Comparison of ENCODE assay signal across 8 cellular contexts in genomic region chr16:90018297-90019200, GRCh38. TPM values are rescaled to one million over a fixed set of nuclear protein-coding genes. Genes with fewer than 3 reads are reported as not detected.
DNase-seq lines count a peak whose midpoint lies in the region; ATAC-seq and TF ChIP-seq lines count a peak whose summit lies in the region.

No MANE protein-coding gene starts in this region.

- CTCF ChIA-PET in Panc1 (lab: Charles Lee): no interaction called here

- H3K27me3 ChIP-seq in Panc1 (ENCODE audit: control insufficient read depth, insufficient read depth, low read length) (no peaks in the 10 kb centered on the region), neural cell (ENCODE audit: insufficient read depth, low read depth, low read length) (peaks cover 9% of the 10 kb centered on the region)

- H3K4me1 ChIP-seq in Panc1 (ENCODE audit: control insufficient read depth, insufficient read depth, low read length): peaks cover 23% of the 10 kb centered on the region

- no peak for TF ChIP-seq RAD21 in neural cell (conservative IDR thresholded peaks at IDR 0.05)

- H3K36me3 ChIP-seq in Panc1 (ENCODE audit: control insufficient read depth, insufficient read depth, low read length): peaks cover 4% of the 10 kb centered on the region; the same call in 1 of the 2 replicates
- H3K36me3 ChIP-seq in neural cell (ENCODE audit: insufficient read depth, low read length): no peaks in the 10 kb centered on the region

- in situ Hi-C loops in Panc1 (cut with HindIII; ENCODE audit: low pct_unique_long_range_greater_than_20kb, low sequenced_read_pairs): no loop called here

- H3K4me2 ChIP-seq in neural cell (ENCODE audit: low read length): peak overlapping the region; percentile 51

- H3K9ac ChIP-seq in neural cell (ENCODE audit: low read length): peak overlapping the region; percentile 76

- DNase-seq in GM12865 (ENCODE audit: low read depth): no peak
- no peak for DNase-seq in Panc1 (ENCODE audit: low read depth, low spot score)
- no peak for DNase-seq in epithelial cell of prostate (ENCODE audit: low read depth, low spot score)
- DNase-seq in NK-92 (lab: John Stamatoyannopoulos, UW; ENCODE audit: unreplicated experiment): no peak
- no peak for DNase-seq in occipital lobe (lab: John Stamatoyannopoulos, UW)

- TF ChIP-seq CTCF in GM12865 (IDR thresholded peaks at IDR 0.05; ENCODE audit: insufficient read depth, low read depth, low read length, missing control alignments): no peak
- TF ChIP-seq CTCF in Panc1 (IDR thresholded peaks at IDR 0.05): no peak
- TF ChIP-seq CTCF in neural cell (IDR thresholded peaks at IDR 0.05; ENCODE audit: poor library complexity, severe bottlenecking): no peak

- no peaks in the 10 kb centered on the region for H3K9me3 ChIP-seq in Panc1 (ENCODE audit: control insufficient read depth, insufficient read depth, low read depth, low read length)
- H3K9me3 ChIP-seq in neural cell (ENCODE audit: low read length): no peaks in the 10 kb centered on the region

- BruUV-seq in Panc1 (replicated peaks; lab: Mats Ljungman, UMichigan): no TSS peak

- no peaks in the 10 kb centered on the region for H3K9me2 ChIP-seq in neural cell (ENCODE audit: insufficient read depth, low read length)

- POLR2A ChIA-PET in Panc1 (lab: Charles Lee): no interaction called here

- peak; percentile 75 for ATAC-seq in Panc1
- ATAC-seq in GM19467 (IDR thresholded peaks at IDR 0.05; ENCODE audit: unreplicated experiment): no peak
- ATAC-seq in HG02870 (IDR thresholded peaks at IDR 0.05; ENCODE audit: unreplicated experiment): no peak

- H3K4me3 ChIP-seq in GM12865 (ENCODE audit: low read depth, low read length) (peak overlapping the region; percentile 41), Panc1 (ENCODE audit: low read depth in 2 of 2, low read length in 2 of 2) (peak overlapping the region; percentile 58 to 61), neural cell (ENCODE audit: low read length) (peak overlapping the region; percentile 88)

- no peaks in the 10 kb centered on the region for H3F3A ChIP-seq in neural cell (ENCODE audit: insufficient read depth, low read length, poor library complexity, severe bottlenecking)

- no peaks in the 10 kb centered on the region for H3K79me2 ChIP-seq in neural cell (replicated peaks; ENCODE audit: insufficient read depth, low read length)

- no peaks in the 10 kb centered on the region for H4K20me1 ChIP-seq in neural cell (ENCODE audit: insufficient read depth)

- H3K27ac ChIP-seq in Panc1 (ENCODE audit: low read length) (peak overlapping the region; percentile 18; the same call in 1 of the 2 replicates), epithelial cell of prostate (peak overlapping the region; percentile 69), neural cell (ENCODE audit: low read length) (peak overlapping the region; percentile 12)

- intact Hi-C loops in Panc1 (cut with micrococcal nuclease; ENCODE audit: unreplicated experiment): no loop called here

- TF ChIP-seq EP300 in neural cell (conservative IDR thresholded peaks at IDR 0.05; ENCODE audit: poor library complexity, severe bottlenecking): no peak

- peak overlapping the region; percentile 33 for H2AFZ ChIP-seq in neural cell (ENCODE audit: low read depth, low read length)

TF ChIP-seq in neural cell, 6 proteins besides CTCF, POLR2A, EP300 and RAD21:
- no peak for TF ChIP-seq EZH2 (IDR thresholded peaks at IDR 0.05; ENCODE audit: borderline replicate concordance, insufficient read depth, low read length, poor library complexity, severe bottlenecking)
- TF ChIP-seq TAF1 (IDR thresholded peaks at IDR 0.05; ENCODE audit: low read depth): no peak
- no peak for TF ChIP-seq POLR2AphosphoS5 (IDR thresholded peaks at IDR 0.05)
- TF ChIP-seq REST (IDR thresholded peaks at IDR 0.05; ENCODE audit: borderline replicate concordance): no peak
- TF ChIP-seq SMC3 (conservative IDR thresholded peaks at IDR 0.05; ENCODE audit: poor library complexity): no peak
- TF ChIP-seq MXI1 (conservative IDR thresholded peaks at IDR 0.05; ENCODE audit: poor library complexity, severe bottlenecking): no peak

RNA-seq across cellular contexts. Expression of gene DBNDD1, which starts 0.7 kb away (rescaled TPM):
- 32.3 TPM for total RNA-seq in Panc1 (2021; ENCODE audit: unreplicated experiment)
- polyA plus RNA-seq in Panc1 (2012; ENCODE audit: insufficient read length): 48.9 TPM
- 15.4 and 18.4 TPM in 2 replicates for polyA plus RNA-seq in neural cell
- 18.4 and 19.2 TPM in 2 replicates for polyA minus RNA-seq in neural cell
- total RNA-seq in occipital lobe: 12.3 TPM

RNA-seq across cellular contexts. Expression of gene PRDM7, which starts 58.6 kb away (rescaled TPM):
- total RNA-seq in Panc1 (2021; ENCODE audit: unreplicated experiment) (not detected), occipital lobe (not detected)
- polyA plus RNA-seq in Panc1 (2012; ENCODE audit: insufficient read length): not detected
- not detected in 2 replicates for polyA plus RNA-seq in neural cell
- polyA minus RNA-seq in neural cell: not detected in 2 replicates

Comparison
In these comparisons a context has a peak if more than half of its experiments do, and no peak if none do; other contexts are left out.
1. H3K27ac ChIP-seq: peak in every context shown above with its lines; median percentile 69 in epithelial cell of prostate; 18 in Panc1; 12 in neural cell.